Comparison of ENCODE assay signal across 8 cellular contexts in genomic region chr10:103916254-103916653, GRCh38. TPM values are rescaled to one million over a fixed set of nuclear protein-coding genes. Genes with fewer than 3 reads are reported as not detected.
DNase-seq lines count a peak whose midpoint lies in the region; ATAC-seq and TF ChIP-seq lines count a peak whose summit lies in the region.

No MANE protein-coding gene starts in this region.

- no peak for TF ChIP-seq CTCF in Caco-2 (IDR thresholded peaks at IDR 0.05; ENCODE audit: insufficient read depth in 1 of 2, low read depth in 1 of 2, low read length in 1 of 2, severe bottlenecking in 1 of 2, unreplicated experiment in 1 of 2)
- TF ChIP-seq CTCF in PC-3 (conservative IDR thresholded peaks at IDR 0.05; ENCODE audit: low read depth, low read length), result no peak
- TF ChIP-seq CTCF in osteoblast (IDR thresholded peaks at IDR 0.05; ENCODE audit: extremely low read depth, low read depth, low read length), result no peak
- TF ChIP-seq CTCF in prostate gland (IDR thresholded peaks at IDR 0.05), result no peak
- no peak for TF ChIP-seq CTCF in WTC11 (IDR thresholded peaks at IDR 0.05)

- intact Hi-C loops in Caco-2 (cut with micrococcal nuclease; ENCODE audit: unreplicated experiment), result no loop called here
- intact Hi-C loops in PC-3 (cut with micrococcal nuclease), result loop anchor here (2.0 kb wide), 1 partner anchor 21 kb away; no protein-coding TSS in a partner anchor
- intact Hi-C loops in prostate gland (cut with DNase I), result no loop called here

- ATAC-seq in PC-3, result no peak
- no peak for ATAC-seq in HG03159 (IDR thresholded peaks at IDR 0.05; ENCODE audit: unreplicated experiment)
- no peak for ATAC-seq in WTC11
- ATAC-seq in HG03442 (IDR thresholded peaks at IDR 0.05; ENCODE audit: unreplicated experiment), result no peak

- TF ChIP-seq POLR2A in prostate gland (IDR thresholded peaks at IDR 0.05), result no peak

- H4K20me1 ChIP-seq in PC-3 (ENCODE audit: low read length) (no peaks in the 10 kb centered on the region), osteoblast (ENCODE audit: insufficient read depth, low read length) (no peaks in the 10 kb centered on the region)

- H3K4me2 ChIP-seq in PC-3 (ENCODE audit: low read length) (peak overlapping the region; percentile 93), osteoblast (ENCODE audit: insufficient read depth, low read length) (peak overlapping the region; percentile 94)

- H3K27ac ChIP-seq in PC-3 (ENCODE audit: low read length), result peak overlapping the region; percentile 89
- H3K27ac ChIP-seq in duodenal mucosa (ENCODE audit: low read depth, low read length), result peak overlapping the region; percentile 55
- peak overlapping the region; percentile 85 for H3K27ac ChIP-seq in osteoblast (ENCODE audit: low read depth, low read length)
- H3K27ac ChIP-seq in prostate gland, result peak overlapping the region in 1 of 2 donors; percentile 8

- peaks cover 20% of the 10 kb centered on the region for H3K36me3 Mint-ChIP-seq in Caco-2 (ENCODE audit: insufficient read depth, unreplicated experiment)
- H3K36me3 Mint-ChIP-seq in WTC11, result peaks cover 33% of the 10 kb centered on the region

- H3K9me2 ChIP-seq in PC-3 (replicated peaks; ENCODE audit: low read length), result no peaks in the 10 kb centered on the region

- H3K9ac ChIP-seq in PC-3 (ENCODE audit: low read length) (peak overlapping the region; percentile 91), duodenal mucosa (ENCODE audit: low read depth in 1 of 2, low read length in 2 of 2) (peak overlapping the region; percentile 1 to 99)

- DNase-seq in Caco-2, result no peak
- DNase-seq in PC-3, result no peak
- DNase-seq in osteoblast (ENCODE audit: insufficient read length, low spot score, missing footprints), result no peak
- DNase-seq in prostate gland (ENCODE audit: low spot score), result no peak
- DNase-seq in WTC11 (ENCODE audit: low spot score), result no peak

- H3K27ac Mint-ChIP-seq in Caco-2 (ENCODE audit: unreplicated experiment) (no peak overlapping the region), WTC11 (no peak overlapping the region)

- CTCF ChIA-PET in Caco-2 (lab: Charles Lee) (interaction anchor here (0.6 kb wide), 1 partner anchor 28 kb away, joined by 5 read pairs; no protein-coding TSS in a partner anchor), PC-3 (lab: Charles Lee) (interaction anchor here (0.8 kb wide), 1 partner anchor 28 kb away, joined by 18 read pairs; no protein-coding TSS in a partner anchor), WTC11 (lab: Charles Lee) (no interaction called here)

- H3K79me2 ChIP-seq in PC-3 (ENCODE audit: low read length) (peaks cover 52% of the 10 kb centered on the region), osteoblast (ENCODE audit: insufficient read depth, low read length) (peaks cover 31% of the 10 kb centered on the region)

- no peaks in the 10 kb centered on the region for H3K4me1 Mint-ChIP-seq in Caco-2 (ENCODE audit: low read depth, unreplicated experiment)
- peaks cover 22% of the 10 kb centered on the region for H3K4me1 Mint-ChIP-seq in WTC11

- H3K9me3 ChIP-seq in Caco-2 (peaks cover 11% of the 10 kb centered on the region), PC-3 (ENCODE audit: low read length) (no peaks in the 10 kb centered on the region), duodenal mucosa (ENCODE audit: control insufficient read depth in 1 of 2, low read length in 2 of 2) (peaks cover 6% of the 10 kb centered on the region in 2 donors), osteoblast (ENCODE audit: low read depth, low read length) (no peaks in the 10 kb centered on the region), prostate gland (no peaks in the 10 kb centered on the region)

- H2AFZ ChIP-seq in PC-3 (ENCODE audit: low read length) (no peak overlapping the region), osteoblast (ENCODE audit: low read length) (peak overlapping the region; percentile 70)

- H3K4me3 Mint-ChIP-seq in Caco-2 (ENCODE audit: unreplicated experiment), result peak overlapping the region; percentile 38
- H3K4me3 Mint-ChIP-seq in WTC11, result no peak overlapping the region

- H3K27me3 ChIP-seq in Caco-2 (replicated peaks; ENCODE audit: control insufficient read depth, insufficient read depth, low read length) (no peaks in the 10 kb centered on the region), PC-3 (ENCODE audit: low read length) (no peaks in the 10 kb centered on the region), duodenal mucosa (ENCODE audit: control insufficient read depth in 1 of 2, insufficient read depth in 2 of 2, low read length in 2 of 2) (no peaks in the 10 kb centered on the region), osteoblast (ENCODE audit: insufficient read depth, low read length) (no peaks in the 10 kb centered on the region), prostate gland (replicated peaks; ENCODE audit: insufficient read depth) (no peaks in the 10 kb centered on the region)

- no peaks in the 10 kb centered on the region for H3K9me3 Mint-ChIP-seq in Caco-2 (ENCODE audit: unreplicated experiment)
- peaks cover 18% of the 10 kb centered on the region for H3K9me3 Mint-ChIP-seq in WTC11

- H3K27me3 Mint-ChIP-seq in Caco-2 (ENCODE audit: insufficient read depth, unreplicated experiment), result no peaks in the 10 kb centered on the region
- H3K27me3 Mint-ChIP-seq in WTC11 (ENCODE audit: low read depth), result no peaks in the 10 kb centered on the region

- H3K4me3 ChIP-seq in Caco-2 (ENCODE audit: low read depth, low read length) (no peak overlapping the region), PC-3 (ENCODE audit: low read length) (peak overlapping the region; percentile 72), duodenal mucosa (ENCODE audit: low read depth in 1 of 2, low read length in 2 of 2) (peak overlapping the region; percentile 41 to 96), osteoblast (ENCODE audit: insufficient read depth, low read length) (peak overlapping the region; percentile 55), prostate gland (no peak overlapping the region)

- POLR2A ChIA-PET in Caco-2 (lab: Charles Lee), result no interaction called here
- POLR2A ChIA-PET in PC-3 (lab: Charles Lee; ENCODE audit: unreplicated experiment), result interaction anchor here (0.6 to 0.8 kb wide), 2 partner anchors 22 to 54 kb away, joined by 3 to 5 read pairs; no protein-coding TSS in a partner anchor
- POLR2A ChIA-PET in WTC11 (lab: Charles Lee), result no interaction called here

- H3K4me1 ChIP-seq in Caco-2 (peaks cover 15% of the 10 kb centered on the region), PC-3 (ENCODE audit: insufficient read depth, low read length) (peaks cover 31% of the 10 kb centered on the region), duodenal mucosa (ENCODE audit: control insufficient read depth in 1 of 2, insufficient read depth in 2 of 2, low read length in 2 of 2) (peaks cover 30 to 32% of the 10 kb centered on the region in 2 donors), osteoblast (ENCODE audit: insufficient read depth, low read length) (peaks cover 30% of the 10 kb centered on the region), prostate gland (replicated peaks) (peaks cover 7% of the 10 kb centered on the region)

- no peaks in the 10 kb centered on the region for H3F3A ChIP-seq in PC-3 (ENCODE audit: low read length, unreplicated experiment)

- WGBS in prostate gland, result 49% methylated on average over 1 of the region's 1 CpG

- no TSS peak for BruUV-seq in Caco-2 (replicated peaks; lab: Mats Ljungman, UMichigan)
- no TSS peak for BruUV-seq in PC-3 (replicated peaks; lab: Mats Ljungman, UMichigan)

- H3K36me3 ChIP-seq in Caco-2 (ENCODE audit: control insufficient read depth, insufficient read depth, low read length) (peaks cover 3% of the 10 kb centered on the region), PC-3 (ENCODE audit: low read depth, low read length) (peaks cover 11% of the 10 kb centered on the region), duodenal mucosa (ENCODE audit: control insufficient read depth in 1 of 2, insufficient read depth in 2 of 2, low read length in 2 of 2) (peaks cover 0 to 3% of the 10 kb centered on the region in 2 donors), osteoblast (ENCODE audit: insufficient read depth, low read length) (no peaks in the 10 kb centered on the region), prostate gland (no peaks in the 10 kb centered on the region)

TF ChIP-seq in WTC11, 78 proteins besides CTCF, POLR2A, EP300 and RAD21 (continues in another document):
- no peak for TF ChIP-seq EMX1 (CRISPR knock-in tag; IDR thresholded peaks at IDR 0.05)
- no peak for TF ChIP-seq GTF2I (CRISPR knock-in tag; conservative IDR thresholded peaks at IDR 0.05)
- no peak for TF ChIP-seq ZSCAN18 (CRISPR knock-in tag; IDR thresholded peaks at IDR 0.05)
- TF ChIP-seq ETV6 (CRISPR knock-in tag; IDR thresholded peaks at IDR 0.05), result no peak
- TF ChIP-seq E2F4 (CRISPR knock-in tag; IDR thresholded peaks at IDR 0.05; ENCODE audit: borderline replicate concordance, low read depth), result no peak

RNA-seq across cellular contexts. Expression of gene STN1, which starts 1.7 kb away (rescaled TPM):
- total RNA-seq in Caco-2 (2022) (15.9 and 16.1 TPM in 2 replicates), PC-3 (2014; rRNA removed) (20.0 and 33.5 TPM in 2 replicates), osteoblast (20.6 and 28.9 TPM in 2 replicates), prostate gland (10 to 100 TPM; 15.5 to 42.7 TPM), WTC11 (2021) (13.9 to 18.7 TPM (median 15.0 TPM) in 3 replicates)

RNA-seq across cellular contexts. Expression of gene SLK, which starts 50.7 kb away (rescaled TPM):
- total RNA-seq in Caco-2 (2022) (35.6 and 39.5 TPM in 2 replicates), PC-3 (2014; rRNA removed) (17.3 and 20.2 TPM in 2 replicates), osteoblast (48.1 and 53.3 TPM in 2 replicates), prostate gland (10 to 100 TPM; 30.7 to 55.8 TPM), WTC11 (2021) (17.6 to 19.2 TPM (median 18.9 TPM) in 3 replicates)

Comparison
In these comparisons a context has a peak if more than half of its experiments do, and no peak if none do; other contexts are left out.
1. H3K4me3 ChIP-seq: peak in PC-3 (single experiment), duodenal mucosa (2 of 2) and osteoblast (single experiment); none in Caco-2 (single experiment) and prostate gland (0 of 2).